ENCODE assay signal across 1 cellular context in the genomic region with DNA sequence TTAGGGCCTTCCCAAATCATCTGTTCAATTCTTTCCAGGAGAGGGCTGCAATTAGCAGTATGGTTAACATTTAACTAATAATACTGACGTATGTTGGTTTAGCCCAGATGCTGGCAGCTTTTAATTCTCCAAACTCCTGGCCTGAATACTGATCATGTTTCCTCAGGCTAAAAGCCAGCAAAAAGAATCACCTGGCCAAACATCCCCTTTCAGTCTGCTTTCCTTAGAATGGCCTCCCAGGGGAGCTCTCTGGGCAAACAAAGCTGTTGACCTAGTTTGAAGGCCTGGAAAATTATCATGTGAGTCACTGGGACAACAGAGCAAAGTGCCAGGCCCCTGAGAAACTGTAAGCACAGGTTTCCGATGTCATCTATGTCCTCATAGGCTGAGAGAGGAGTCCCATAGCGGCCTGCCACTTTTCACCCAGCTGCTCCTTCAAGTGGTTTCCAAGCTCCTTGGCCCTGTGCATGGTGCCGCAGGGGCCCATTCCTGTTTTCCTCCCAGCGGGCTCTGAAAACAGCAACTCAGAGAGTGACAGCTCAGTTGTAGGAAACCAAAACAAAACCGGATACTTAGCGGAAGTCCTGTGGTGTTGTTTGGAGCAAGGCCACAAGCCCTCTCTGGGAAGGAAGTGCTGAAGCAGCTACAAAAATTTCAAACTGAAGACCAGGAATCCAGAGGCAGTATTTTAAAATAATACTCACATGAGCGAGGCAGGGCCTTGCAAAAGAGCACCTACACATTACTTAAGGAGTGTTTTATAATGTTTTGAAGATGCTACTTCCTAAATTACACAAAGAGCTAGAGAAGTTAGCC.
TF ChIP-seq lines count a peak whose summit lies in the region.

No MANE protein-coding gene starts in this region.

TF ChIP-seq in HepG2, 621 proteins besides CTCF, POLR2A, EP300 and RAD21 (continued from another document and continues in another):
- peak; percentile 79; the same call in 1 of the 2 replicates for TF ChIP-seq HMGXB3 (CRISPR knock-in tag; IDR thresholded peaks at IDR 0.05; ENCODE audit: borderline replicate concordance)
- peak; percentile 91 for TF ChIP-seq ZMYM4 (CRISPR knock-in tag; IDR thresholded peaks at IDR 0.05)
- no peak for TF ChIP-seq PCBP1 (IDR thresholded peaks at IDR 0.05; ENCODE audit: borderline replicate concordance, low read depth, low read length)
- TF ChIP-seq ZNF563 (CRISPR knock-in tag; IDR thresholded peaks at IDR 0.05) = 0 out of 2 replicates have a peak, but pooled peaks have one; percentile 45
- TF ChIP-seq MIER3 (CRISPR knock-in tag; IDR thresholded peaks at IDR 0.05; ENCODE audit: borderline replicate concordance) = peak; percentile 74; the same call in 1 of the 2 replicates
- TF ChIP-seq ZNF441 (CRISPR knock-in tag; IDR thresholded peaks at IDR 0.05; ENCODE audit: borderline replicate concordance) = peak; percentile 36; the same call in 1 of the 2 replicates
- TF ChIP-seq, protein P1, sequence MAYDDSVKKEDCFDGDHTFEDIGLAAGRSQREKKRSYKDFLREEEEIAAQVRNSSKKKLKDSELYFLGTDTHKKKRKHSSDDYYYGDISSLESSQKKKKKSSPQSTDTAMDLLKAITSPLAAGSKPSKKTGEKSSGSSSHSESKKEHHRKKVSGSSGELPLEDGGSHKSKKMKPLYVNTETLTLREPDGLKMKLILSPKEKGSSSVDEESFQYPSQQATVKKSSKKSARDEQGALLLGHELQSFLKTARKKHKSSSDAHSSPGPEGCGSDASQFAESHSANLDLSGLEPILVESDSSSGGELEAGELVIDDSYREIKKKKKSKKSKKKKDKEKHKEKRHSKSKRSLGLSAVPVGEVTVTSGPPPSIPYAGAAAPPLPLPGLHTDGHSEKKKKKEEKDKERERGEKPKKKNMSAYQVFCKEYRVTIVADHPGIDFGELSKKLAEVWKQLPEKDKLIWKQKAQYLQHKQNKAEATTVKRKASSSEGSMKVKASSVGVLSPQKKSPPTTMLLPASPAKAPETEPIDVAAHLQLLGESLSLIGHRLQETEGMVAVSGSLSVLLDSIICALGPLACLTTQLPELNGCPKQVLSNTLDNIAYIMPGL (CRISPR knock-in tag; IDR thresholded peaks at IDR 0.05; ENCODE audit: borderline replicate concordance in 1 of 2, low read depth in 1 of 2) = peak; percentile 54 to 73; a peak in 2 of 4 replicates
- TF ChIP-seq MBD4 (IDR thresholded peaks at IDR 0.05; ENCODE audit: borderline replicate concordance, low read length) = peak; percentile 80; the same call in 1 of the 2 replicates
- no peak for TF ChIP-seq NFE2L2 (IDR thresholded peaks at IDR 0.05; ENCODE audit: low read length)
- TF ChIP-seq ZNF121 (CRISPR knock-in tag; IDR thresholded peaks at IDR 0.05) = no peak
- TF ChIP-seq ZMYM2 (CRISPR knock-in tag; IDR thresholded peaks at IDR 0.05) = peak; percentile 42
- TF ChIP-seq FOXA3 (CRISPR knock-in tag; IDR thresholded peaks at IDR 0.05) = peak; percentile 98
- TF ChIP-seq, protein P2, sequence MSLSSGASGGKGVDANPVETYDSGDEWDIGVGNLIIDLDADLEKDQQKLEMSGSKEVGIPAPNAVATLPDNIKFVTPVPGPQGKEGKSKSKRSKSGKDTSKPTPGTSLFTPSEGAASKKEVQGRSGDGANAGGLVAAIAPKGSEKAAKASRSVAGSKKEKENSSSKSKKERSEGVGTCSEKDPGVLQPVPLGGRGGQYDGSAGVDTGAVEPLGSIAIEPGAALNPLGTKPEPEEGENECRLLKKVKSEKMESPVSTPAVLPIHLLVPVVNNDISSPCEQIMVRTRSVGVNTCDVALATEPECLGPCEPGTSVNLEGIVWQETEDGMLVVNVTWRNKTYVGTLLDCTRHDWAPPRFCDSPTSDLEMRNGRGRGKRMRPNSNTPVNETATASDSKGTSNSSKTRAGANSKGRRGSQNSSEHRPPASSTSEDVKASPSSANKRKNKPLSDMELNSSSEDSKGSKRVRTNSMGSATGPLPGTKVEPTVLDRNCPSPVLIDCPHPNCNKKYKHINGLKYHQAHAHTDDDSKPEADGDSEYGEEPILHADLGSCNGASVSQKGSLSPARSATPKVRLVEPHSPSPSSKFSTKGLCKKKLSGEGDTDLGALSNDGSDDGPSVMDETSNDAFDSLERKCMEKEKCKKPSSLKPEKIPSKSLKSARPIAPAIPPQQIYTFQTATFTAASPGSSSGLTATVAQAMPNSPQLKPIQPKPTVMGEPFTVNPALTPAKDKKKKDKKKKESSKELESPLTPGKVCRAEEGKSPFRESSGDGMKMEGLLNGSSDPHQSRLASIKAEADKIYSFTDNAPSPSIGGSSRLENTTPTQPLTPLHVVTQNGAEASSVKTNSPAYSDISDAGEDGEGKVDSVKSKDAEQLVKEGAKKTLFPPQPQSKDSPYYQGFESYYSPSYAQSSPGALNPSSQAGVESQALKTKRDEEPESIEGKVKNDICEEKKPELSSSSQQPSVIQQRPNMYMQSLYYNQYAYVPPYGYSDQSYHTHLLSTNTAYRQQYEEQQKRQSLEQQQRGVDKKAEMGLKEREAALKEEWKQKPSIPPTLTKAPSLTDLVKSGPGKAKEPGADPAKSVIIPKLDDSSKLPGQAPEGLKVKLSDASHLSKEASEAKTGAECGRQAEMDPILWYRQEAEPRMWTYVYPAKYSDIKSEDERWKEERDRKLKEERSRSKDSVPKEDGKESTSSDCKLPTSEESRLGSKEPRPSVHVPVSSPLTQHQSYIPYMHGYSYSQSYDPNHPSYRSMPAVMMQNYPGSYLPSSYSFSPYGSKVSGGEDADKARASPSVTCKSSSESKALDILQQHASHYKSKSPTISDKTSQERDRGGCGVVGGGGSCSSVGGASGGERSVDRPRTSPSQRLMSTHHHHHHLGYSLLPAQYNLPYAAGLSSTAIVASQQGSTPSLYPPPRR (CRISPR knock-in tag; IDR thresholded peaks at IDR 0.05; ENCODE audit: borderline replicate concordance) = peak; percentile 90
- peak; percentile 93 for TF ChIP-seq ZFY (CRISPR knock-in tag; IDR thresholded peaks at IDR 0.05)
- peak; percentile 65 for TF ChIP-seq MTA1 (CRISPR knock-in tag; IDR thresholded peaks at IDR 0.05; ENCODE audit: borderline replicate concordance)
- TF ChIP-seq NKX3-1 (CRISPR knock-in tag; IDR thresholded peaks at IDR 0.05) = peak; percentile 83; the same call in 1 of the 2 replicates
- TF ChIP-seq ZBTB37 (CRISPR knock-in tag; IDR thresholded peaks at IDR 0.05) = peak; percentile 89
- peak; percentile 68; the same call in 1 of the 2 replicates for TF ChIP-seq NCOR1 (IDR thresholded peaks at IDR 0.05; ENCODE audit: borderline replicate concordance, low read length)
- TF ChIP-seq SRY (CRISPR knock-in tag; IDR thresholded peaks at IDR 0.05) = 0 out of 2 replicates have a peak, but pooled peaks have one; percentile 63
- no peak for TF ChIP-seq PRMT3 (CRISPR knock-in tag; IDR thresholded peaks at IDR 0.05; ENCODE audit: borderline replicate concordance, low read depth)
- TF ChIP-seq, protein P3, sequence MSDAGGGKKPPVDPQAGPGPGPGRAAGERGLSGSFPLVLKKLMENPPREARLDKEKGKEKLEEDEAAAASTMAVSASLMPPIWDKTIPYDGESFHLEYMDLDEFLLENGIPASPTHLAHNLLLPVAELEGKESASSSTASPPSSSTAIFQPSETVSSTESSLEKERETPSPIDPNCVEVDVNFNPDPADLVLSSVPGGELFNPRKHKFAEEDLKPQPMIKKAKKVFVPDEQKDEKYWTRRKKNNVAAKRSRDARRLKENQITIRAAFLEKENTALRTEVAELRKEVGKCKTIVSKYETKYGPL (CRISPR knock-in tag; IDR thresholded peaks at IDR 0.05) = no peak
- TF ChIP-seq CEBPB (IDR thresholded peaks at IDR 0.05; ENCODE audit: borderline replicate concordance, low read depth, low read length) = peak; percentile 53
- TF ChIP-seq HDAC2 (CRISPR knock-in tag; IDR thresholded peaks at IDR 0.05) = peak; percentile 71; the same call in 1 of the 2 replicates
- TF ChIP-seq, protein P4, sequence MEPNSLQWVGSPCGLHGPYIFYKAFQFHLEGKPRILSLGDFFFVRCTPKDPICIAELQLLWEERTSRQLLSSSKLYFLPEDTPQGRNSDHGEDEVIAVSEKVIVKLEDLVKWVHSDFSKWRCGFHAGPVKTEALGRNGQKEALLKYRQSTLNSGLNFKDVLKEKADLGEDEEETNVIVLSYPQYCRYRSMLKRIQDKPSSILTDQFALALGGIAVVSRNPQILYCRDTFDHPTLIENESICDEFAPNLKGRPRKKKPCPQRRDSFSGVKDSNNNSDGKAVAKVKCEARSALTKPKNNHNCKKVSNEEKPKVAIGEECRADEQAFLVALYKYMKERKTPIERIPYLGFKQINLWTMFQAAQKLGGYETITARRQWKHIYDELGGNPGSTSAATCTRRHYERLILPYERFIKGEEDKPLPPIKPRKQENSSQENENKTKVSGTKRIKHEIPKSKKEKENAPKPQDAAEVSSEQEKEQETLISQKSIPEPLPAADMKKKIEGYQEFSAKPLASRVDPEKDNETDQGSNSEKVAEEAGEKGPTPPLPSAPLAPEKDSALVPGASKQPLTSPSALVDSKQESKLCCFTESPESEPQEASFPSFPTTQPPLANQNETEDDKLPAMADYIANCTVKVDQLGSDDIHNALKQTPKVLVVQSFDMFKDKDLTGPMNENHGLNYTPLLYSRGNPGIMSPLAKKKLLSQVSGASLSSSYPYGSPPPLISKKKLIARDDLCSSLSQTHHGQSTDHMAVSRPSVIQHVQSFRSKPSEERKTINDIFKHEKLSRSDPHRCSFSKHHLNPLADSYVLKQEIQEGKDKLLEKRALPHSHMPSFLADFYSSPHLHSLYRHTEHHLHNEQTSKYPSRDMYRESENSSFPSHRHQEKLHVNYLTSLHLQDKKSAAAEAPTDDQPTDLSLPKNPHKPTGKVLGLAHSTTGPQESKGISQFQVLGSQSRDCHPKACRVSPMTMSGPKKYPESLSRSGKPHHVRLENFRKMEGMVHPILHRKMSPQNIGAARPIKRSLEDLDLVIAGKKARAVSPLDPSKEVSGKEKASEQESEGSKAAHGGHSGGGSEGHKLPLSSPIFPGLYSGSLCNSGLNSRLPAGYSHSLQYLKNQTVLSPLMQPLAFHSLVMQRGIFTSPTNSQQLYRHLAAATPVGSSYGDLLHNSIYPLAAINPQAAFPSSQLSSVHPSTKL (CRISPR knock-in tag; IDR thresholded peaks at IDR 0.05) = peak; percentile 90
